ENCODE assay signal across 8 cellular contexts in genomic region chr6:168005796-168006195, GRCh38. TPM values are rescaled to one million over a fixed set of nuclear protein-coding genes. Genes with fewer than 3 reads are reported as not detected.
"Had no signal": no experiment of that assay in that cellular context is flagged by ENCODE, and none has a peak within 500 bp of the region (broad histone marks: within the 10 kb centered on the region; RNA-seq: fewer than 3 reads in every experiment).

No MANE protein-coding gene starts in this region.

- ATAC-seq: GM23338 had no signal

- H3K4me2 ChIP-seq: GM23338 had no signal

- DNase-seq: H9, HCEC 1CT, HFFc6 had no signal

- H3K27me3 Mint-ChIP-seq: IgD-negative memory B cell had no signal

- H3K4me3 Mint-ChIP-seq: GM23338, H9, HFFc6, IgD-negative memory B cell had no signal

- H3K27ac Mint-ChIP-seq: GM23338, H9, HFFc6, IgD-negative memory B cell had no signal

- H2AFZ ChIP-seq: GM23338 had no signal

- H3K4me3 ChIP-seq: GM23338 had no signal

- H3K4me1 Mint-ChIP-seq: GM23338 had no signal

- H3K27ac ChIP-seq: HL-60 had no signal

RNA-seq across cellular contexts. Expression of gene KIF25, which starts 8.3 kb away (rescaled TPM):
- total RNA-seq: HepG2, HFFc6, HT1080 had no signal
- polyA plus RNA-seq: HepG2, IgD-negative memory B cell had no signal
